In the genomic region with DNA sequence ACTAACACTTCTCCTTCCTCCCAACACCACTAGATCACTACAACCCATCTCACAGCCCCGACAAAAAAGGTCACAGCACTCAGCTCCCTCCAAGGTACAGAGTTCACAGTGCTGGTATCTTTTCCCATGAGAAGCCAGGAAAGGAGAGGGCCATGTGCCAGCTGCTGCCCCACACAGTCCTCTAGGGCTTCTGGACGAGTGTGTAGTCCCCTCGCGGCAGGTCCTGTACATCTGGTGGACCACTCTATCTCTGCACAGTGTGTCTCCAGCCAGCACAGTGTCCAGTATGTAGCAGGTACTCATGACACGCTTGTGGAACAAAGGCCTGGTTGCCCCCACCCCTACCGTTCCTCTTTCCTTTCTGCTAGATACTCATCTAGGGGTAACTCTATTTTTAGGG, we compare ENCODE assay signal across 20 cellular contexts.
DNase-seq lines count a peak whose midpoint lies in the region; ATAC-seq and TF ChIP-seq lines count a peak whose summit lies in the region.
"Had no signal": no experiment of that assay in that cellular context is flagged by ENCODE, and none has a peak within 500 bp of the region (broad histone marks: within the 10 kb centered on the region; RNA-seq: fewer than 3 reads in every experiment).

No MANE protein-coding gene starts in this region.

- H3K36me3 ChIP-seq in BLaER1 (peaks cover 46% of the 10 kb centered on the region), spleen (peaks cover 0 to 36% (median 0%) of the 10 kb centered on the region in 6 donors)
- H3K36me3 ChIP-seq: Peyer's patch, vagina had no signal

- no peak for TF ChIP-seq POLR2A in spleen (IDR thresholded peaks at IDR 0.05)

- H3K9me3 Mint-ChIP-seq in T-cell (no peaks in the 10 kb centered on the region), glutamatergic neuron (ENCODE audit: unreplicated experiment) (peaks cover 10% of the 10 kb centered on the region), nephron (no peaks in the 10 kb centered on the region)

- POLR2A ChIA-PET in T-cell (lab: Charles Lee): interaction anchor here in 1 of 2 donors (0.7 kb wide), 1 partner anchor 10 kb away, joined by 3 read pairs; no protein-coding TSS in a partner anchor

- H3K4me1 ChIP-seq in BLaER1 (peaks cover 10% of the 10 kb centered on the region), spleen (no peaks in the 10 kb centered on the region)
- H3K4me1 ChIP-seq: Peyer's patch, vagina had no signal

- peak in 1 of 4 experiments; percentile 33 for ATAC-seq in T-cell (replicated peaks in 1 of 4)
- ATAC-seq in GM18867 (IDR thresholded peaks at IDR 0.05; ENCODE audit: unreplicated experiment): no peak
- ATAC-seq: activated CD4-positive, CD25-positive, alpha-beta regulatory T cell treated with anti-CD3 and anti-CD28 coated beads, Interleukin-2, amount 50 U/mL, for 24 hours had no signal

- no peak overlapping the region for H3K9ac ChIP-seq in BLaER1
- H3K9ac ChIP-seq: KMS-11 had no signal

- H3K4me3 Mint-ChIP-seq in T-cell (peak overlapping the region in 1 of 3 donors; percentile 23), glutamatergic neuron (ENCODE audit: unreplicated experiment) (no peak overlapping the region), nephron (no peak overlapping the region)

- CTCF ChIA-PET in T-cell (lab: Charles Lee): no interaction called here

- intact Hi-C loops in spleen (cut with DNase I; ENCODE audit: low total_unique reads): no loop called here

- H3K27me3 Mint-ChIP-seq in T-cell (no peaks in the 10 kb centered on the region), glutamatergic neuron (ENCODE audit: unreplicated experiment) (no peaks in the 10 kb centered on the region), nephron (ENCODE audit: low read depth) (no peaks in the 10 kb centered on the region)

- H3K4me1 Mint-ChIP-seq in T-cell (peaks cover 58 to 72% (median 60%) of the 10 kb centered on the region in 3 donors), glutamatergic neuron (ENCODE audit: low read depth, unreplicated experiment) (peaks cover 29% of the 10 kb centered on the region), nephron (peaks cover 30% of the 10 kb centered on the region)

- 0 out of 2 replicates have a peak, but pooled peaks cover 7% of the 10 kb centered on the region for H4K20me1 ChIP-seq in BLaER1

- peak overlapping the region; percentile 6; the same call in 1 of the 2 replicates for H3K4me2 ChIP-seq in BLaER1
- H3K4me2 ChIP-seq: KMS-11 had no signal

- H3K36me3 Mint-ChIP-seq in T-cell (peaks cover 39% of the 10 kb centered on the region), glutamatergic neuron (ENCODE audit: unreplicated experiment) (peaks cover 4% of the 10 kb centered on the region), nephron (ENCODE audit: low read depth) (no peaks in the 10 kb centered on the region)

- no peaks in the 10 kb centered on the region for H3K9me3 ChIP-seq in BLaER1
- H3K9me3 ChIP-seq in spleen: no peaks in the 10 kb centered on the region
- H3K9me3 ChIP-seq: Peyer's patch, vagina had no signal

- DNase-seq in T-cell (no peak), glutamatergic neuron (peak; percentile 36), GM13976 (ENCODE audit: low spot score) (no peak), NCI-H446 treated with DMSO at 0.1 percent for 48 hours (lab: John Stamatoyannopoulos, UW) (no peak), spleen (no peak)
- DNase-seq: activated CD8-positive, alpha-beta memory T cell treated with anti-CD3 and anti-CD28 coated beads for 24 hours; effector CD8-positive, alpha-beta T cell; EL; NCI-H2029 treated with DMSO at 0.1 percent for 48 hours; NK-92 treated with Interleukin-12 subunit alpha and Interleukin-12 subunit beta, amount 100 ng/mL, for 24 hours; Peyer's patch; stimulated activated CD4-positive, alpha-beta T cell treated with anti-CD3 and anti-CD28 coated beads, Interleukin-4, amount 100 ng/mL, for 24 hours; T-helper 9 cell had no signal

- WGBS in spleen, 5 donors: 74 to 79% (median 77%) methylated on average over 6 of the region's 6 CpGs

- TF ChIP-seq CTCF in glutamatergic neuron (IDR thresholded peaks at IDR 0.05; ENCODE audit: partially characterized antibody, unreplicated experiment): no peak
- no peak for TF ChIP-seq CTCF in nephron (IDR thresholded peaks at IDR 0.05; ENCODE audit: unreplicated experiment in 3 of 3)
- no peak for TF ChIP-seq CTCF in GM13976 (IDR thresholded peaks at IDR 0.05; ENCODE audit: borderline replicate concordance, control extremely low read depth, extremely low read depth, insufficient read depth, missing control alignments)
- TF ChIP-seq CTCF in spleen (IDR thresholded peaks at IDR 0.05 in 8 of 11, conservative IDR thresholded peaks at IDR 0.05 in 3 of 11): no peak

- in situ Hi-C loops in GM13976 (cut with MboI; ENCODE audit: low sequenced_read_pairs, unreplicated experiment): no loop called here

- H3K27ac Mint-ChIP-seq in T-cell (peak overlapping the region; percentile 18 to 37), glutamatergic neuron (ENCODE audit: unreplicated experiment) (peak overlapping the region; percentile 41), nephron (peak overlapping the region in 2 of 3 experiments; percentile 61 to 83)

- H3K4me3 ChIP-seq in BLaER1: no peak overlapping the region
- no peak overlapping the region for H3K4me3 ChIP-seq in spleen
- H3K4me3 ChIP-seq: Peyer's patch, skin epidermis, vagina had no signal

- H3K27me3 ChIP-seq in BLaER1 (no peaks in the 10 kb centered on the region), spleen (replicated peaks in 1 of 7) (no peaks in the 10 kb centered on the region)
- H3K27me3 ChIP-seq: Peyer's patch, vagina had no signal

- H3K27ac ChIP-seq in BLaER1 (no peak overlapping the region), spleen (no peak overlapping the region)
- H3K27ac ChIP-seq: KMS-11, Peyer's patch, skin epidermis, vagina had no signal
